ENCODE assay signal across 16 cellular contexts in genomic region chr11:111642521-111642920, GRCh38. TPM values are rescaled to one million over a fixed set of nuclear protein-coding genes. Genes with fewer than 3 reads are reported as not detected.
DNase-seq lines count a peak whose midpoint lies in the region; ATAC-seq and TF ChIP-seq lines count a peak whose summit lies in the region.
"Had no signal": no experiment of that assay in that cellular context is flagged by ENCODE, and none has a peak within 500 bp of the region (broad histone marks: within the 10 kb centered on the region; RNA-seq: fewer than 3 reads in every experiment).

No MANE protein-coding gene starts in this region.

- peaks cover 41% of the 10 kb centered on the region for H3K36me3 Mint-ChIP-seq in T-cell

- H3K36me3 ChIP-seq in HAP-1 (replicated peaks) = no peaks in the 10 kb centered on the region

- ATAC-seq in foreskin keratinocyte (peak; percentile 44), T-cell (replicated peaks in 1 of 4) (no peak)
- ATAC-seq in activated CD4-positive, CD25-positive, alpha-beta regulatory T cell treated with anti-CD3 and anti-CD28 coated beads, Interleukin-2, amount 50 U/mL, for 24 hours = no peak

- peaks cover 8 to 16% (median 10%) of the 10 kb centered on the region in 3 donors for H3K4me1 Mint-ChIP-seq in T-cell

- peak; percentile 11 to 22 for DNase-seq in HAP-1 (ENCODE audit: low spot score in 2 of 2)
- DNase-seq in M059J (ENCODE audit: low read depth) = peak; percentile 34
- no peak for DNase-seq in foreskin keratinocyte
- DNase-seq in effector CD8-positive, alpha-beta T cell (lab: John Stamatoyannopoulos, UW) = no peak
- DNase-seq in T-cell = no peak
- DNase-seq in SKM-1 treated with dmso at 0.1 percent for 144 hours (lab: John Stamatoyannopoulos, UW; ENCODE audit: unreplicated experiment) = no peak
- DNase-seq: C1 segment of cervical spinal cord; Calu3; CD4-positive, alpha-beta T cell; DMS 273 treated with DMSO at 0.1 percent for 48 hours; GOT3; H9; IMR-90 had no signal

- H3K27me3 ChIP-seq in HAP-1 (ENCODE audit: low read depth) (no peaks in the 10 kb centered on the region), foreskin keratinocyte (no peaks in the 10 kb centered on the region)

- H3K9me3 ChIP-seq in HAP-1 = no peaks in the 10 kb centered on the region

- H3K4me3 ChIP-seq in HAP-1 = no peak overlapping the region

- no peaks in the 10 kb centered on the region for H3K9me3 Mint-ChIP-seq in T-cell
- H3K9me3 Mint-ChIP-seq: CD4-positive, alpha-beta T cell; H9 had no signal

- in situ Hi-C loops in HAP-1 (cut with MboI; ENCODE audit: low sequenced_read_pairs) = no loop called here

- H3K27ac Mint-ChIP-seq in T-cell = no peak overlapping the region
- H3K27ac Mint-ChIP-seq: B cell; CD4-positive, alpha-beta T cell had no signal

- CTCF ChIA-PET in T-cell (lab: Charles Lee) = no interaction called here

- H3K4me1 ChIP-seq in HAP-1 (peaks cover 8% of the 10 kb centered on the region), foreskin keratinocyte (peaks cover 18% of the 10 kb centered on the region)

- H3K27me3 Mint-ChIP-seq in T-cell = no peaks in the 10 kb centered on the region
- H3K27me3 Mint-ChIP-seq: B cell; CD4-positive, alpha-beta T cell had no signal

- no peak for TF ChIP-seq CTCF in foreskin keratinocyte (conservative IDR thresholded peaks at IDR 0.05)

- no peak overlapping the region for H3K27ac ChIP-seq in foreskin keratinocyte
- H3K27ac ChIP-seq: HL-60 had no signal

- H3K4me3 Mint-ChIP-seq in T-cell = no peak overlapping the region
- H3K4me3 Mint-ChIP-seq: B cell; CD4-positive, alpha-beta T cell; H9 had no signal

- POLR2A ChIA-PET in T-cell (lab: Charles Lee) = no interaction called here

RNA-seq across cellular contexts. Expression of gene SIK2, which starts 40.3 kb away (rescaled TPM):
- 8.4 and 19.4 TPM in 2 replicates for total RNA-seq in M059J (2014; rRNA removed; shearing (Covaris generic))
- total RNA-seq in foreskin keratinocyte (8.7 and 9.0 TPM in 2 replicates), T-cell (10 to 100 TPM in 1 of 5 donors, 1 to 10 TPM in 4; 6.0 to 11.4 (median 9.1) TPM)
- polyA plus RNA-seq in foreskin keratinocyte = 2.3 and 2.6 TPM in 2 replicates

Comparison
In these comparisons a context has a peak if more than half of its experiments do, and no peak if none do; other contexts are left out.
1. DNase-seq: peak in HAP-1 (2 of 2) and M059J (single experiment); none in foreskin keratinocyte (0 of 2), effector CD8-positive, alpha-beta T cell (single experiment), T-cell (0 of 34) and SKM-1 treated with dmso at 0.1 percent for 144 hours (single experiment).